9 cellular contexts compared by ENCODE assay signal in genomic region chr1:205488074-205488723, GRCh38. TPM values are rescaled to one million over a fixed set of nuclear protein-coding genes. Genes with fewer than 3 reads are reported as not detected.
DNase-seq lines count a peak whose midpoint lies in the region; ATAC-seq, FAIRE-seq and TF ChIP-seq lines count a peak whose summit lies in the region.
"Had no signal": no experiment of that assay in that cellular context is flagged by ENCODE, and none has a peak within 500 bp of the region (broad histone marks: within the 10 kb centered on the region; RNA-seq: fewer than 3 reads in every experiment).

No MANE protein-coding gene starts in this region.

- in situ Hi-C loops in astrocyte of the spinal cord (cut with HindIII; ENCODE audit: low sequenced_read_pairs): no loop called here

- no peaks in the 10 kb centered on the region for H3K9me3 ChIP-seq in SJCRH30 (replicated peaks)
- no peaks in the 10 kb centered on the region for H3K9me3 ChIP-seq in small intestine (ENCODE audit: control insufficient read depth, low read depth)

- H3K4me3 ChIP-seq in SJCRH30: no peak overlapping the region
- H3K4me3 ChIP-seq in astrocyte of the spinal cord (ENCODE audit: low read depth, low read length): no peak overlapping the region
- H3K4me3 ChIP-seq in small intestine (ENCODE audit: low read depth in 1 of 2, low read length in 2 of 2): no peak overlapping the region

- FAIRE-seq in small intestine (lab: Jason Lieb, UNC): no peak
- FAIRE-seq: colon had no signal

- WGBS in small intestine, 3 donors: 35 to 41% (median 39%) methylated on average over 9 of the region's 9 CpGs

- peak; percentile 79 for TF ChIP-seq CTCF in astrocyte of the spinal cord (IDR thresholded peaks at IDR 0.05; ENCODE audit: low read depth, low read length)

- H3K36me3 ChIP-seq in SJCRH30: no peaks in the 10 kb centered on the region
- H3K36me3 ChIP-seq in small intestine (ENCODE audit: control insufficient read depth in 2 of 2, insufficient read depth in 2 of 2, low read length in 2 of 2): no peaks in the 10 kb centered on the region

- ATAC-seq in HG02981 (IDR thresholded peaks at IDR 0.05; ENCODE audit: unreplicated experiment): no peak

- H3K27ac ChIP-seq in SJCRH30 (no peak overlapping the region), small intestine (ENCODE audit: low read depth in 1 of 2, low read length in 1 of 2) (no peak overlapping the region)

- H3K27me3 ChIP-seq in SJCRH30: peaks cover 6% of the 10 kb centered on the region; the same call in 1 of the 2 replicates
- H3K27me3 ChIP-seq in small intestine (ENCODE audit: control insufficient read depth in 2 of 2, insufficient read depth in 2 of 2, low read length in 2 of 2): no peaks in the 10 kb centered on the region

- H3K4me1 ChIP-seq in SJCRH30: peaks cover 14% of the 10 kb centered on the region
- H3K4me1 ChIP-seq in small intestine (ENCODE audit: control insufficient read depth in 2 of 2, insufficient read depth in 1 of 2, low read depth in 1 of 2, low read length in 1 of 2): no peaks in the 10 kb centered on the region

- DNase-seq in activated gamma-delta T cell treated with Interleukin-2 at 50 U/mL for 16 hours (peak; percentile 49), activated gamma-delta T cell (lab: John Stamatoyannopoulos, UW) (no peak), NCI-H1092 (lab: John Stamatoyannopoulos, UW) (peak; percentile 84), SJCRH30 (peak; percentile 67 to 87), astrocyte of the spinal cord (ENCODE audit: low read depth, low spot score) (peak; percentile 52), hepatic stellate cell (ENCODE audit: low spot score) (peak; percentile 86), small intestine (peak; percentile 74)

RNA-seq across cellular contexts. Expression of gene CDK18, which starts 16.3 kb away (rescaled TPM):
- 1.1 and 2.1 TPM in 2 replicates for total RNA-seq in SJCRH30 (2014; rRNA removed; shearing (Covaris generic))
- 10 to 100 TPM; 32.7 to 62.4 (median 43.8) TPM for polyA plus RNA-seq in small intestine

RNA-seq across cellular contexts. Expression of gene BLACAT1, which starts 32.4 kb away (rescaled TPM):
- 1.1 and 1.4 TPM in 2 replicates for total RNA-seq in SJCRH30 (2014; rRNA removed; shearing (Covaris generic))
- under 1 TPM in 2 of 3 donors, not detected in 1; 0.22 to 0.30 TPM for polyA plus RNA-seq in small intestine
